In genomic region chr19:47210689-47211316, GRCh38 we compare ENCODE assay signal across 8 cellular contexts. TPM values are rescaled to one million over a fixed set of nuclear protein-coding genes. Genes with fewer than 3 reads are reported as not detected.
A peak's percentile ranks its signal among the peaks of the same experiment; 100 is the strongest.
DNase-seq lines count a peak whose midpoint lies in the region; ATAC-seq and TF ChIP-seq lines count a peak whose summit lies in the region.

No MANE protein-coding gene starts in this region.

- peak overlapping the region; percentile 95 for H3K27ac Mint-ChIP-seq in Calu3 (ENCODE audit: unreplicated experiment)
- peak overlapping the region; percentile 88 for H3K27ac Mint-ChIP-seq in activated T-helper 1 cell treated with anti-CD3 and anti-CD28 coated beads, Interleukin-12 subunit alpha, Interleukin-12 subunit beta, Interleukin-2, Interleukin-4 antibody, amounts not matched to agents 30 ng/mL and 10 ng/mL and 1 ng/mL, durations not matched to agents 14 hours and 24 hours and 36 hours

- H3K27me3 ChIP-seq in thyroid gland = no peaks in the 10 kb centered on the region

- H3K9me3 Mint-ChIP-seq in Calu3 (ENCODE audit: low read depth, unreplicated experiment) = no peaks in the 10 kb centered on the region
- no peaks in the 10 kb centered on the region for H3K9me3 Mint-ChIP-seq in activated T-helper 1 cell treated with anti-CD3 and anti-CD28 coated beads, Interleukin-12 subunit alpha, Interleukin-12 subunit beta, Interleukin-2, Interleukin-4 antibody, amounts not matched to agents 30 ng/mL and 10 ng/mL and 1 ng/mL, durations not matched to agents 14 hours and 24 hours and 36 hours

- no peaks in the 10 kb centered on the region for H3K27me3 Mint-ChIP-seq in Calu3 (ENCODE audit: unreplicated experiment)
- H3K27me3 Mint-ChIP-seq in activated T-helper 1 cell treated with anti-CD3 and anti-CD28 coated beads, Interleukin-12 subunit alpha, Interleukin-12 subunit beta, Interleukin-2, Interleukin-4 antibody, amounts not matched to agents 30 ng/mL and 10 ng/mL and 1 ng/mL, durations not matched to agents 14 hours and 24 hours and 36 hours (ENCODE audit: insufficient read depth) = no peaks in the 10 kb centered on the region

- no peaks in the 10 kb centered on the region for H3K9me3 ChIP-seq in thyroid gland

- no TSS peak for BruUV-seq in Calu3 (replicated peaks; lab: Mats Ljungman, UMichigan)

- H3K4me3 ChIP-seq in fibroblast of the aortic adventitia (ENCODE audit: low read depth, low read length) = no peak overlapping the region
- H3K4me3 ChIP-seq in thyroid gland (replicated peaks in 1 of 3) = no peak overlapping the region

- WGBS in thyroid gland, 2 donors = 41 to 43% methylated on average over 19 of the region's 19 CpGs

- peaks cover 46% of the 10 kb centered on the region for H3K36me3 Mint-ChIP-seq in Calu3 (ENCODE audit: insufficient read depth, unreplicated experiment)
- H3K36me3 Mint-ChIP-seq in activated T-helper 1 cell treated with anti-CD3 and anti-CD28 coated beads, Interleukin-12 subunit alpha, Interleukin-12 subunit beta, Interleukin-2, Interleukin-4 antibody, amounts not matched to agents 30 ng/mL and 10 ng/mL and 1 ng/mL, durations not matched to agents 14 hours and 24 hours and 36 hours (ENCODE audit: low read depth) = peaks cover 35% of the 10 kb centered on the region

- peaks cover 11% of the 10 kb centered on the region for H3K4me1 Mint-ChIP-seq in Calu3 (ENCODE audit: low read depth, unreplicated experiment)
- H3K4me1 Mint-ChIP-seq in activated T-helper 1 cell treated with anti-CD3 and anti-CD28 coated beads, Interleukin-12 subunit alpha, Interleukin-12 subunit beta, Interleukin-2, Interleukin-4 antibody, amounts not matched to agents 30 ng/mL and 10 ng/mL and 1 ng/mL, durations not matched to agents 14 hours and 24 hours and 36 hours (ENCODE audit: low read depth) = peaks cover 16% of the 10 kb centered on the region

- peak overlapping the region; percentile 18 for H3K4me3 Mint-ChIP-seq in Calu3 (ENCODE audit: low read depth, unreplicated experiment)
- H3K4me3 Mint-ChIP-seq in activated T-helper 1 cell treated with anti-CD3 and anti-CD28 coated beads, Interleukin-12 subunit alpha, Interleukin-12 subunit beta, Interleukin-2, Interleukin-4 antibody, amounts not matched to agents 30 ng/mL and 10 ng/mL and 1 ng/mL, durations not matched to agents 14 hours and 24 hours and 36 hours = no peak overlapping the region

- CTCF ChIA-PET in Calu3 (lab: Charles Lee) = interaction anchor here (0.7 to 5.8 kb wide), 13 partner anchors 13 to 198 kb away, joined by 3 to 251 read pairs (median 7); partner anchors contain the start of gene CCDC9

- ATAC-seq in HG03442 (IDR thresholded peaks at IDR 0.05; ENCODE audit: unreplicated experiment) = no peak

- no peak for TF ChIP-seq POLR2A in thyroid gland (IDR thresholded peaks at IDR 0.05)

- intact Hi-C loops in Calu3 (cut with micrococcal nuclease; ENCODE audit: unreplicated experiment) = loop anchor here (1.0 kb wide), 1 partner anchor 33 kb away; no protein-coding TSS in a partner anchor
- intact Hi-C loops in activated T-helper 1 cell treated with anti-CD3 and anti-CD28 coated beads, Interleukin-12 subunit alpha, Interleukin-12 subunit beta, Interleukin-2, Interleukin-4 antibody, amounts not matched to agents 30 ng/mL and 10 ng/mL and 1 ng/mL, durations not matched to agents 14 hours and 24 hours and 36 hours (cut with micrococcal nuclease) = loop anchor here (1.0 to 2.0 kb wide), 5 partner anchors 15 to 62 kb away; no protein-coding TSS in a partner anchor
- intact Hi-C loops in thyroid gland (cut with DNase I) = no loop called here

- TF ChIP-seq CTCF in Calu3 (IDR thresholded peaks at IDR 0.05; ENCODE audit: unreplicated experiment) = peak; percentile 88
- peak; percentile 76 for TF ChIP-seq CTCF in fibroblast of the aortic adventitia (IDR thresholded peaks at IDR 0.05; ENCODE audit: insufficient read depth, low read length)
- TF ChIP-seq CTCF in thyroid gland (IDR thresholded peaks at IDR 0.05) = peak; percentile 59 to 82 (median 78)

- peak overlapping the region in 1 of 3 donors; percentile 51 for H3K27ac ChIP-seq in thyroid gland

- peaks cover 2 to 14% of the 10 kb centered on the region in 2 donors for H3K4me1 ChIP-seq in thyroid gland

- DNase-seq in Calu3 (peak; percentile 88), HuH-7 (ENCODE audit: low spot score) (peak; percentile 70), RPMI7951 (ENCODE audit: low read depth) (peak; percentile 75), fibroblast of the aortic adventitia (ENCODE audit: low read depth) (peak; percentile 91), non-pigmented ciliary epithelial cell (ENCODE audit: low read depth) (peak; percentile 45), thyroid gland (peak; percentile 77 to 81)
- peak; percentile 68 for DNase-seq in activated T-helper 1 cell treated with anti-CD3 and anti-CD28 coated beads, Interleukin-12 subunit alpha, Interleukin-12 subunit beta, Interleukin-2, Interleukin-4 antibody, amounts not matched to agents 30 ng/mL and 10 ng/mL and 1 ng/mL, durations not matched to agents 14 hours and 24 hours and 36 hours (ENCODE audit: low spot score)

- peaks cover 17 to 27% of the 10 kb centered on the region in 2 donors for H3K36me3 ChIP-seq in thyroid gland

RNA-seq across cellular contexts. Expression of gene BBC3, which starts 20.2 kb away (rescaled TPM):
- total RNA-seq in Calu3 (2022) = 8.6 and 9.8 TPM in 2 replicates
- 1.8 and 2.2 TPM in 2 replicates for total RNA-seq in RPMI7951 (2014; rRNA removed; shearing (Covaris generic))
- total RNA-seq in activated T-helper 1 cell treated with anti-CD3 and anti-CD28 coated beads, Interleukin-12 subunit alpha, Interleukin-12 subunit beta, Interleukin-2, Interleukin-4 antibody, amounts not matched to agents 30 ng/mL and 10 ng/mL and 1 ng/mL, durations not matched to agents 14 hours and 24 hours and 36 hours = 13.8 and 15.4 TPM in 2 replicates
- 9.2 and 12.9 TPM in 2 replicates for total RNA-seq in fibroblast of the aortic adventitia (ENCODE audit: low replicate concordance)
- total RNA-seq in thyroid gland = 1 to 10 TPM; 2.4 to 7.7 (median 4.9) TPM

RNA-seq across cellular contexts. Expression of gene CCDC9, which starts 45.5 kb away (rescaled TPM):
- total RNA-seq in Calu3 (2022) (38.2 and 39.1 TPM in 2 replicates), fibroblast of the aortic adventitia (ENCODE audit: low replicate concordance) (6.5 and 16.3 TPM in 2 replicates), thyroid gland (10 to 100 TPM; 16.1 to 21.9 (median 17.8) TPM)
- 3.2 and 6.5 TPM in 2 replicates for total RNA-seq in RPMI7951 (2014; rRNA removed; shearing (Covaris generic))
- total RNA-seq in activated T-helper 1 cell treated with anti-CD3 and anti-CD28 coated beads, Interleukin-12 subunit alpha, Interleukin-12 subunit beta, Interleukin-2, Interleukin-4 antibody, amounts not matched to agents 30 ng/mL and 10 ng/mL and 1 ng/mL, durations not matched to agents 14 hours and 24 hours and 36 hours = 36.6 and 39.2 TPM in 2 replicates
